ENCODE assay signal across 20 cellular contexts in the genomic region with DNA sequence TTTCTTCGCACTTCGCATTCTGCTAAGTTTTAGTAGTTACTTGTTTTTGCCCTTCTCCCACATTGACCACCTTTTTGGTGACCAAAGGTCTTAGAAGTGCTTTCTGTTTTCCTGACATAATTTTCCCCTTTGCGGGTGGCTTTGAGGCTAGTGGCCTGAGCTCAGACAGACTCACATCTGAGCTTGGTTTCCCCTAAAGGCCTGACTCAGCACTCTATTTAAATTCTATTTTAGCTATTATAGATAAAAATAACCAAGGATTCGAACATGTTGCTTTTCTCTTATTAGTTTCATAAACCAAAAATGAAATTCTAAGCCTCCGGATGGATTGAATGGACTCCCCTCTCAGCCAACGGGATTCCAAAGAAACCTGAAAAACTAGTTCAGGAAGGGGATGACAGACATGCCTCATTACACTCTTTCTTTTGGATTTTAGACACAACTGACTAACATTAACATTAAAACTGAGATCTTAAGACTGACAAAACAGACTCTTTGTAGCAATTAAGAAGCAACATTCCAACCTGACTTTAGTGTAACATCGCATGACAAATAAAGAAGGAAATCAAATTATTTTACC.
"Had no signal": no experiment of that assay in that cellular context is flagged by ENCODE, and none has a peak within 500 bp of the region (broad histone marks: within the 10 kb centered on the region; RNA-seq: fewer than 3 reads in every experiment).

No MANE protein-coding gene starts in this region.

- ATAC-seq: activated naive CD4-positive, alpha-beta T cell treated with anti-CD3 and anti-CD28 coated beads, Interleukin-2, amount 50 U/mL, for 72 hours; left ventricle myocardium superior; stimulated activated naive CD8-positive, alpha-beta T cell treated with anti-CD3 and anti-CD28 coated beads, Interleukin-15, amount 100 ng/mL, for 72 hours had no signal

- FAIRE-seq: astrocyte, keratinocyte had no signal

- H3K27ac ChIP-seq: adrenal gland, breast epithelium, esophagus muscularis mucosa, right atrium auricular region, skin epidermis, suprapubic skin, transverse colon, VCaP had no signal

- DNase-seq: activated CD4-positive, alpha-beta T cell treated with anti-CD3 and anti-CD28 coated beads, Interleukin-2, amount 50 U/mL, for 4 hours; activated gamma-delta T cell treated with Interleukin-2 at 50 U/mL for 16 hours; activated T-cell treated with anti-CD3 and anti-CD28 coated beads for 4 hours; adrenal gland; effector CD4-positive, alpha-beta T cell; left ventricle myocardium superior; stimulated activated CD4-positive, alpha-beta T cell treated with anti-CD3 and anti-CD28 coated beads, Interleukin-15, amount 100 ng/mL, for 24 hours; stimulated activated CD4-positive, alpha-beta T cell treated with anti-CD3 and anti-CD28 coated beads, Interleukin-2, amount 100 ng/mL, for 48 hours; stimulated activated naive CD8-positive, alpha-beta T cell treated with anti-CD3 and anti-CD28 coated beads, Interleukin-15, amount 100 ng/mL, for 72 hours; T-helper 2 cell; transverse colon had no signal

- H3K27me3 ChIP-seq: adrenal gland, breast epithelium, esophagus muscularis mucosa, right atrium auricular region, suprapubic skin, transverse colon had no signal

- H3K36me3 ChIP-seq: adrenal gland, breast epithelium, esophagus muscularis mucosa, right atrium auricular region, suprapubic skin, transverse colon had no signal

- H3K9me3 ChIP-seq: adrenal gland, breast epithelium, esophagus muscularis mucosa, right atrium auricular region, suprapubic skin, transverse colon had no signal

- H3K4me1 ChIP-seq: adrenal gland, breast epithelium, esophagus muscularis mucosa, right atrium auricular region, suprapubic skin, transverse colon had no signal

- H3K4me3 ChIP-seq: adrenal gland, breast epithelium, esophagus muscularis mucosa, right atrium auricular region, skin epidermis, suprapubic skin, transverse colon had no signal
